ENCODE assay signal across 21 cellular contexts in the genomic region with DNA sequence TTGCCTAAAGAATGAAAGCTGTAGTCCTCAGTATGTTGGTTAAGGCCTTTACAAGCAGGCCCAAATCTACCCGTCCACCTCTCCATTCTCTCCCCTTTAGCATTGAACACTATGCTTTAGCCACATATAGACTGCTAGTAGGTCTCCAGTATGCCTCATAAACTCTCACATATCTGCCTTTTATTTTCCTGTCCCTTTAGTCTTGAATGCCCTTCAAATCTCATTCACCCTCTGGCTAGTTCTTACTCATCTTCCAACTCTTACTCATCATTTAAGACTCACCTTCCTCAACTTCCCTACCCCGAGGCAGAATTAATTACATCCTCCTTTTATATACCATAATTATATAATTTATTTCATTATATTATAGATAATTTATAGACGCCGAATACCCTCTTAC.
DNase-seq lines count a peak whose midpoint lies in the region; ATAC-seq and TF ChIP-seq lines count a peak whose summit lies in the region.
"Had no signal": no experiment of that assay in that cellular context is flagged by ENCODE, and none has a peak within 500 bp of the region (broad histone marks: within the 10 kb centered on the region; RNA-seq: fewer than 3 reads in every experiment).

No MANE protein-coding gene starts in this region.

- H3K27me3 ChIP-seq in smooth muscle cell (ENCODE audit: low read depth) = no peaks in the 10 kb centered on the region
- H3K27me3 ChIP-seq: BE2C, esophagus squamous epithelium had no signal

- H3F3A ChIP-seq in smooth muscle cell (ENCODE audit: low read depth) = peaks cover 24% of the 10 kb centered on the region

- no peaks in the 10 kb centered on the region for H3K79me2 ChIP-seq in smooth muscle cell (ENCODE audit: low read depth)

- no peak overlapping the region for H2AFZ ChIP-seq in smooth muscle cell (ENCODE audit: low read depth)

- no peaks in the 10 kb centered on the region for H3K9me3 ChIP-seq in smooth muscle cell (replicated peaks; ENCODE audit: low read depth)
- H3K9me3 ChIP-seq: BE2C, esophagus squamous epithelium, prostate gland had no signal

- H3K4me2 ChIP-seq in smooth muscle cell = peak overlapping the region; percentile 71

- 76% methylated on average over 4 of the region's 4 CpGs for WGBS in smooth muscle cell (ENCODE audit: low lambda C conversion rate)

- DNase-seq in ELR (ENCODE audit: low read depth) = peak; percentile 89
- peak; percentile 86 for DNase-seq in RPMI7951 (ENCODE audit: low read depth)
- DNase-seq in epithelial cell of prostate (ENCODE audit: low read depth, low spot score) = peak; percentile 31
- no peak for DNase-seq in smooth muscle cell (lab: John Stamatoyannopoulos, UW; ENCODE audit: unreplicated experiment)
- DNase-seq in Ammon's horn (ENCODE audit: low spot score) = no peak
- DNase-seq in NCI-H146 treated with DMSO at 0.1 percent for 48 hours (lab: John Stamatoyannopoulos, UW; ENCODE audit: unreplicated experiment) = no peak
- DNase-seq: activated CD8-positive, alpha-beta memory T cell treated with anti-CD3 and anti-CD28 coated beads, Interleukin-2, amount 50 U/mL, for 48 hours; BE2C; Calu3; cerebellar nuclear complex; effector CD4-positive, alpha-beta T cell; esophagus squamous epithelium; NCI-H1417; NCI-H2107; NCI-H524 treated with DMSO at 0.1 percent for 48 hours; nephron progenitor cell; stimulated activated naive CD4-positive, alpha-beta T cell had no signal

- H3K27ac ChIP-seq in epithelial cell of prostate = peak overlapping the region; percentile 83
- peak overlapping the region; percentile 92 for H3K27ac ChIP-seq in smooth muscle cell (ENCODE audit: low read depth)
- H3K27ac ChIP-seq: prostate gland, VCaP had no signal

- no peak overlapping the region for H3K9ac ChIP-seq in smooth muscle cell (ENCODE audit: low read depth)

- no peak overlapping the region for H3K4me3 ChIP-seq in smooth muscle cell
- H3K4me3 ChIP-seq: esophagus squamous epithelium, prostate gland, skin epidermis had no signal

- no peak for TF ChIP-seq CTCF in smooth muscle cell (IDR thresholded peaks at IDR 0.05; ENCODE audit: borderline replicate concordance, insufficient read depth, poor library complexity, severe bottlenecking)

- H3K4me1 ChIP-seq in smooth muscle cell (ENCODE audit: low read depth) = no peaks in the 10 kb centered on the region
- H3K4me1 ChIP-seq: BE2C, esophagus squamous epithelium, prostate gland had no signal

- no peaks in the 10 kb centered on the region for H4K20me1 ChIP-seq in smooth muscle cell (ENCODE audit: low read depth)

- H3K36me3 ChIP-seq in smooth muscle cell (ENCODE audit: low read depth) = no peaks in the 10 kb centered on the region
- H3K36me3 ChIP-seq: BE2C, esophagus squamous epithelium, prostate gland had no signal

- ATAC-seq in HG03354 (IDR thresholded peaks at IDR 0.05; ENCODE audit: poor library complexity, severe bottlenecking, unreplicated experiment) = no peak

Comparison
In these comparisons a context has a peak if more than half of its experiments do, and no peak if none do; other contexts are left out.
1. DNase-seq: peak in ELR (single experiment), RPMI7951 (single experiment) and epithelial cell of prostate (single experiment); none in smooth muscle cell (single experiment), Ammon's horn (single experiment) and NCI-H146 treated with DMSO at 0.1 percent for 48 hours (single experiment).